Comparison of ENCODE assay signal across 9 cellular contexts in genomic region chr2:121335294-121336290, GRCh38. TPM values are rescaled to one million over a fixed set of nuclear protein-coding genes. Genes with fewer than 3 reads are reported as not detected.
A peak's percentile ranks its signal among the peaks of the same experiment; 100 is the strongest.
DNase-seq lines count a peak whose midpoint lies in the region; FAIRE-seq lines count a peak whose summit lies in the region.
"Had no signal": no experiment of that assay in that cellular context is flagged by ENCODE, and none has a peak within 500 bp of the region (broad histone marks: within the 10 kb centered on the region; RNA-seq: fewer than 3 reads in every experiment).

No MANE protein-coding gene starts in this region.

- peaks cover 5 to 9% of the 10 kb centered on the region in 2 donors for H3K36me3 ChIP-seq in small intestine (ENCODE audit: control insufficient read depth in 2 of 2, insufficient read depth in 2 of 2, low read length in 2 of 2)

- peaks cover 0 to 2% of the 10 kb centered on the region in 2 donors for H3K4me1 ChIP-seq in small intestine (ENCODE audit: control insufficient read depth in 2 of 2, insufficient read depth in 1 of 2, low read depth in 1 of 2, low read length in 1 of 2)

- no peak overlapping the region for H3K4me3 ChIP-seq in small intestine (ENCODE audit: low read depth in 1 of 2, low read length in 2 of 2)

- no peak overlapping the region for H3K27ac ChIP-seq in small intestine (ENCODE audit: low read depth in 1 of 2, low read length in 1 of 2)

- H3K9me3 ChIP-seq in small intestine (ENCODE audit: control insufficient read depth, low read depth) = no peaks in the 10 kb centered on the region

- no peaks in the 10 kb centered on the region for H3K27me3 ChIP-seq in small intestine (ENCODE audit: control insufficient read depth in 2 of 2, insufficient read depth in 2 of 2, low read length in 2 of 2)

- 45 to 59% (median 53%) methylated on average over 22 of the region's 22 CpGs for WGBS in small intestine, 3 donors

- DNase-seq in activated CD8-positive, alpha-beta memory T cell treated with anti-CD3 and anti-CD28 coated beads, Interleukin-2, amount 50 U/mL, for 48 hours = peak; percentile 53
- no peak for DNase-seq in activated CD8-positive, alpha-beta memory T cell treated with anti-CD3 and anti-CD28 coated beads for 24 hours
- DNase-seq in NCI-H2196 (lab: John Stamatoyannopoulos, UW; ENCODE audit: unreplicated experiment) = peak; percentile 67
- DNase-seq in dermis blood vessel endothelial cell = peak; percentile 32
- DNase-seq in small intestine = peak; percentile 53
- no peak for DNase-seq in NCI-H526 treated with DMSO at 0.1 percent for 48 hours (lab: John Stamatoyannopoulos, UW)
- no peak for DNase-seq in midbrain (lab: John Stamatoyannopoulos, UW)
- DNase-seq in Kasumi-1 (lab: John Stamatoyannopoulos, UW) = no peak

- FAIRE-seq in small intestine (lab: Jason Lieb, UNC) = no peak

RNA-seq across cellular contexts. Expression of gene TFCP2L1, which starts 50.6 kb away (rescaled TPM):
- total RNA-seq in dermis blood vessel endothelial cell = 0.28 and 0.51 TPM in 2 replicates
- under 1 TPM; under 0.01 to 0.51 (median 0.22) TPM for polyA plus RNA-seq in small intestine
- total RNA-seq: B cell had no signal

Comparison
In these comparisons a context has a peak if more than half of its experiments do, and no peak if none do; other contexts are left out.
1. DNase-seq: peak in activated CD8-positive, alpha-beta memory T cell treated with anti-CD3 and anti-CD28 coated beads, Interleukin-2, amount 50 U/mL, for 48 hours (single experiment), NCI-H2196 (single experiment), dermis blood vessel endothelial cell (single experiment) and small intestine (single experiment); none in activated CD8-positive, alpha-beta memory T cell treated with anti-CD3 and anti-CD28 coated beads for 24 hours (single experiment), NCI-H526 treated with DMSO at 0.1 percent for 48 hours (single experiment), midbrain (single experiment) and Kasumi-1 (0 of 2).